ENCODE assay signal across 22 cellular contexts in genomic region chr1:19317126-19317910, GRCh38. TPM values are rescaled to one million over a fixed set of nuclear protein-coding genes. Genes with fewer than 3 reads are reported as not detected.
DNase-seq lines count a peak whose midpoint lies in the region; ATAC-seq and TF ChIP-seq lines count a peak whose summit lies in the region.
"Had no signal": no experiment of that assay in that cellular context is flagged by ENCODE, and none has a peak within 500 bp of the region (broad histone marks: within the 10 kb centered on the region; RNA-seq: fewer than 3 reads in every experiment).

No MANE protein-coding gene starts in this region.

- H3K27ac Mint-ChIP-seq in effector memory CD8-positive, alpha-beta T cell, result peak overlapping the region; percentile 32 to 81
- H3K27ac Mint-ChIP-seq: activated naive CD8-positive, alpha-beta T cell treated with anti-CD3 and anti-CD28 coated beads, Interleukin-2, amount 10 ng/mL, durations not matched to agents 7 days and 5 days; CD4-positive, alpha-beta T cell; nephron progenitor cell had no signal

- peaks cover 19 to 28% of the 10 kb centered on the region in 2 donors for H3K4me1 Mint-ChIP-seq in effector memory CD8-positive, alpha-beta T cell (ENCODE audit: low read depth in 2 of 2)

- no peak for TF ChIP-seq POLR2A in upper lobe of left lung (IDR thresholded peaks at IDR 0.05)
- TF ChIP-seq POLR2A in uterus (IDR thresholded peaks at IDR 0.05), result no peak

- no peak overlapping the region for H3K4me2 ChIP-seq in trophoblast cell (ENCODE audit: low read length)
- H3K4me2 ChIP-seq: PC-9 had no signal

- H3K4me1 ChIP-seq in trophoblast cell (ENCODE audit: control insufficient read depth in 1 of 2, insufficient read depth in 2 of 2, low read length in 2 of 2) (peaks cover 21 to 25% of the 10 kb centered on the region in 2 experiments), upper lobe of left lung (peaks cover 15 to 40% (median 18%) of the 10 kb centered on the region in 4 donors), uterus (peaks cover 5 to 12% of the 10 kb centered on the region in 2 donors)

- H3K4ac ChIP-seq in trophoblast cell (ENCODE audit: low read depth, low read length), result no peak overlapping the region

- no peak overlapping the region for H2BK5ac ChIP-seq in trophoblast cell (ENCODE audit: low read depth, low read length, poor library complexity)

- peak overlapping the region; percentile 7 for H4K12ac ChIP-seq in trophoblast cell (ENCODE audit: low read depth, low read length)

- H3K9me3 ChIP-seq in trophoblast cell (ENCODE audit: insufficient read depth, low read depth, low read length) (no peaks in the 10 kb centered on the region), upper lobe of left lung (no peaks in the 10 kb centered on the region), uterus (no peaks in the 10 kb centered on the region)
- H3K9me3 ChIP-seq: prostate gland, SJCRH30 had no signal

- no peak overlapping the region for H2BK120ac ChIP-seq in trophoblast cell (ENCODE audit: insufficient read depth, low read length, poor library complexity)

- no peaks in the 10 kb centered on the region for H3K9me3 Mint-ChIP-seq in effector memory CD8-positive, alpha-beta T cell
- H3K9me3 Mint-ChIP-seq: activated naive CD8-positive, alpha-beta T cell treated with anti-CD3 and anti-CD28 coated beads, Interleukin-2, amount 10 ng/mL, durations not matched to agents 7 days and 5 days; CD4-positive, alpha-beta T cell; nephron progenitor cell had no signal

- peaks cover 6% of the 10 kb centered on the region for H3K79me1 ChIP-seq in trophoblast cell (ENCODE audit: low read length)

- in situ Hi-C loops in G401 (cut with HindIII; ENCODE audit: low sequenced_read_pairs), result no loop called here

- H3K18ac ChIP-seq in trophoblast cell (ENCODE audit: low read length), result no peak overlapping the region

- whole genome bisulfite sequencing in trophoblast cell (ENCODE audit: extremely low coverage, insufficient coverage, insufficient read length), result no CpG with 5 or more reads among the region's 13 CpGs
- 75 to 89% methylated on average over 1 to 13 of the region's 13 CpGs for WGBS in upper lobe of left lung, 2 donors

- no peak overlapping the region for H2BK12ac ChIP-seq in trophoblast cell (ENCODE audit: low read length)

- no peak for TF ChIP-seq EP300 in upper lobe of left lung (IDR thresholded peaks at IDR 0.05)

- no peak overlapping the region for H3K14ac ChIP-seq in trophoblast cell (ENCODE audit: low read length)

- no peak overlapping the region for H4K91ac ChIP-seq in trophoblast cell (ENCODE audit: low read depth, low read length)

- H2AK5ac ChIP-seq in trophoblast cell (ENCODE audit: low read length), result no peak overlapping the region

- no peak overlapping the region for H3K23ac ChIP-seq in trophoblast cell (ENCODE audit: low read length)

- H3K27me3 Mint-ChIP-seq in effector memory CD8-positive, alpha-beta T cell, result no peaks in the 10 kb centered on the region
- H3K27me3 Mint-ChIP-seq: activated naive CD8-positive, alpha-beta T cell treated with anti-CD3 and anti-CD28 coated beads, Interleukin-2, amount 10 ng/mL, durations not matched to agents 7 days and 5 days; CD4-positive, alpha-beta T cell had no signal

- H3K36me3 ChIP-seq in trophoblast cell (ENCODE audit: control insufficient read depth in 1 of 2, insufficient read depth in 2 of 2, low read length in 2 of 2), result peaks cover 30 to 31% of the 10 kb centered on the region in 2 experiments
- H3K36me3 ChIP-seq in upper lobe of left lung, result peaks cover 0 to 22% (median 11%) of the 10 kb centered on the region in 4 donors
- no peaks in the 10 kb centered on the region for H3K36me3 ChIP-seq in uterus
- H3K36me3 ChIP-seq: prostate gland had no signal

- no peak overlapping the region for H3K4me3 Mint-ChIP-seq in effector memory CD8-positive, alpha-beta T cell
- H3K4me3 Mint-ChIP-seq: activated naive CD8-positive, alpha-beta T cell treated with anti-CD3 and anti-CD28 coated beads, Interleukin-2, amount 10 ng/mL, durations not matched to agents 7 days and 5 days; nephron progenitor cell had no signal

- TF ChIP-seq CTCF in upper lobe of left lung (IDR thresholded peaks at IDR 0.05) (no peak), uterus (IDR thresholded peaks at IDR 0.05) (no peak)

- H3K79me2 ChIP-seq in trophoblast cell (ENCODE audit: control insufficient read depth, insufficient read depth, low read length, poor library complexity), result peaks cover 6% of the 10 kb centered on the region

- peaks cover 59% of the 10 kb centered on the region for H3K36me3 Mint-ChIP-seq in effector memory CD8-positive, alpha-beta T cell (ENCODE audit: insufficient read depth)

- H3K9ac ChIP-seq in trophoblast cell (ENCODE audit: low read length), result no peak overlapping the region

- H3K27me3 ChIP-seq in trophoblast cell (ENCODE audit: insufficient read depth, low read length) (no peaks in the 10 kb centered on the region), upper lobe of left lung (no peaks in the 10 kb centered on the region), uterus (no peaks in the 10 kb centered on the region)
- H3K27me3 ChIP-seq: brain microvascular endothelial cell, SJCRH30 had no signal

- peak; percentile 15 for DNase-seq in G401 (ENCODE audit: low spot score)
- peak; percentile 19 for DNase-seq in MV-4-11 (lab: John Stamatoyannopoulos, UW)
- no peak for DNase-seq in effector memory CD8-positive, alpha-beta T cell
- no peak for DNase-seq in trophoblast cell
- DNase-seq in ecto neural progenitor cell (ENCODE audit: low spot score), result no peak
- DNase-seq in upper lobe of left lung, result no peak
- DNase-seq in activated CD4-positive, CD25-positive, alpha-beta regulatory T cell (lab: John Stamatoyannopoulos, UW), result no peak
- no peak for DNase-seq in uterus
- DNase-seq: activated naive CD8-positive, alpha-beta T cell treated with anti-CD3 and anti-CD28 coated beads, Interleukin-2, amount 10 ng/mL, durations not matched to agents 7 days and 5 days; activated T-cell treated with anti-CD3 and anti-CD28 coated beads, Interleukin-2, amount 50 U/mL, for 48 hours; brain microvascular endothelial cell; CD4-positive, alpha-beta T cell; DMS153; Kasumi-1; NCI-H2107; nephron progenitor cell; PC-9; small intestine; stimulated activated CD4-positive, alpha-beta T cell treated with anti-CD3 and anti-CD28 coated beads, Interleukin-4, amount 100 ng/mL, for 24 hours; T-helper 2 cell had no signal

- H3K27ac ChIP-seq in trophoblast cell (ENCODE audit: low read depth, low read length) (no peak overlapping the region), upper lobe of left lung (no peak overlapping the region), uterus (no peak overlapping the region)
- H3K27ac ChIP-seq: brain microvascular endothelial cell, PC-9, prostate gland, SJCRH30 had no signal

- intact Hi-C loops in uterus (cut with DNase I; ENCODE audit: low total_unique reads), result no loop called here

- no peak overlapping the region for H4K8ac ChIP-seq in trophoblast cell (ENCODE audit: low read depth, low read length)

- H3K4me3 ChIP-seq in trophoblast cell (ENCODE audit: low read depth, low read length) (no peak overlapping the region), upper lobe of left lung (no peak overlapping the region), uterus (no peak overlapping the region)
- H3K4me3 ChIP-seq: PC-9, prostate gland, SJCRH30 had no signal

- ATAC-seq in effector memory CD8-positive, alpha-beta T cell (replicated peaks), result no peak
- no peak for ATAC-seq in upper lobe of left lung (ENCODE audit: low FRiP score in 2 of 2)

- no peak overlapping the region for H2AFZ ChIP-seq in trophoblast cell (ENCODE audit: insufficient read depth, low read length, poor library complexity)
- H2AFZ ChIP-seq: PC-9 had no signal

RNA-seq across cellular contexts. Expression of gene SLC66A1, which starts 5.2 kb away (rescaled TPM):
- 49.6 and 55.1 TPM in 2 replicates for total RNA-seq in G401 (2014; rRNA removed; shearing (Covaris generic))
- 20.1 and 20.3 TPM in 2 replicates for polyA plus RNA-seq in trophoblast cell (2013)
- 10 to 100 TPM; 15.6 to 30.3 (median 24.3) TPM for total RNA-seq in upper lobe of left lung
- total RNA-seq in uterus, result 10 to 100 TPM in 2 of 4 donors, 1 to 10 TPM in 1, under 1 TPM in 1; 0.88 to 18.1 (median 8.2) TPM

RNA-seq across cellular contexts. Expression of gene AKR7A2, which starts 5.4 kb away (rescaled TPM):
- 140 and 142 TPM in 2 replicates for total RNA-seq in G401 (2014; rRNA removed; shearing (Covaris generic))
- polyA plus RNA-seq in trophoblast cell (2013), result 60.1 and 60.6 TPM in 2 replicates
- total RNA-seq in upper lobe of left lung (10 to 100 TPM; 25.2 to 66.3 (median 47.6) TPM), uterus (100 to 1,000 TPM in 1 of 4 donors, 10 to 100 TPM in 2, 1 to 10 TPM in 1; 5.6 to 108 (median 33.6) TPM)

RNA-seq across cellular contexts. Expression of gene AKR7A3, which starts 28.7 kb away (rescaled TPM):
- not detected in 2 replicates for total RNA-seq in G401 (2014; rRNA removed; shearing (Covaris generic))
- 0.40 TPM in 2 replicates for polyA plus RNA-seq in trophoblast cell (2013)
- total RNA-seq in upper lobe of left lung (1 to 10 TPM in 3 of 6 donors, under 1 TPM in 2, not detected in 1; 0.91 to 9.4 (median 1.0) TPM), uterus (1 to 10 TPM in 2 of 4 donors, not detected in 2; 1.2 to 4.3 TPM)

Comparison
In these comparisons a context has a peak if more than half of its experiments do, and no peak if none do; other contexts are left out.
1. DNase-seq: peak in G401 (single experiment) and MV-4-11 (single experiment); none in effector memory CD8-positive, alpha-beta T cell (0 of 3), trophoblast cell (0 of 2), ecto neural progenitor cell (single experiment), upper lobe of left lung (0 of 2), activated CD4-positive, CD25-positive, alpha-beta regulatory T cell (0 of 4) and uterus (0 of 2).